ENCODE assay signal across 8 cellular contexts in the genomic region with DNA sequence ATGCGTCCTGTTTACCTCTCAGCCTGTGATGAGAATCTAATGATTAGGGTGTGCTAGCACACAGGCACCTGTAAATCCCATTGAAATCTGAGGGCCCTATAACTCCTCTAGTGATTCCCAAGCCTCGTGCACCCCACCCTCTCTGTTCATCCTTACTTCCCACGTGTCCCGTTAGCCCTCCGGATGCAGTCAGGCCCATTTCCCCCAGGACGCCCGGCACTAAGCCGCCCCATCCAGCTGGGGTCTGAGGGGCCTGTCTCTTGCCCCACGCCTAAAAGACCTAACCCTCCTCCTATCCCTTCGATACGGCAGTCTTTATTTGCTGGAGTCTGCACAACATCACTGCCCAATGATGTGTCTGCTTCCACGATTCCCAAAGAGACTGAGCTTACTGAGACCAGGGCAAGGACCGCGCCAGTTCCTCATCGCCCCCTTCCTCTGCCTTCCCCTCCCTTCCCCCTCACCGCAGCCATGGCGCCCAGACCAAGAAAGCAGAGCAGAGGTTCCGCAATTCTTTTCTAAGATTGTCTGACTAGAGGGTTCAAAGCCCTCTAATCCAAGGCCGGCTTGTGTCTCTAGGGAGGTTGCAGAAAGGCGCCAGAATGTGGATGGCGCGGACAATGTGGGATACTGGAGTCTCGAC. TPM values are rescaled to one million over a fixed set of nuclear protein-coding genes. Genes with fewer than 3 reads are reported as not detected.
DNase-seq lines count a peak whose midpoint lies in the region; ATAC-seq and TF ChIP-seq lines count a peak whose summit lies in the region.

No MANE protein-coding gene starts in this region.

- H3K4me3 Mint-ChIP-seq in nephron progenitor cell, result peak overlapping the region; percentile 95

- H3F3A ChIP-seq in PC-9 (ENCODE audit: insufficient read depth, low read depth), result no peaks in the 10 kb centered on the region

- H3K79me2 ChIP-seq in PC-9 (ENCODE audit: low read depth), result 0 out of 2 replicates have a peak, but pooled peaks cover 5% of the 10 kb centered on the region

- H3K9me3 Mint-ChIP-seq in nephron progenitor cell, result no peaks in the 10 kb centered on the region

- no peak overlapping the region for H3K27ac ChIP-seq in PC-9

- no peak for DNase-seq in PC-9
- DNase-seq in epithelial cell of esophagus (ENCODE audit: low read depth), result no peak
- DNase-seq in nephron progenitor cell, result no peak
- no peak for DNase-seq in retina
- DNase-seq in HPDE6-E6E7 (ENCODE audit: extremely low spot score), result no peak
- no peak for DNase-seq in NCI-H774 (lab: John Stamatoyannopoulos, UW)

- H3K36me3 ChIP-seq in PC-9 (ENCODE audit: low read depth), result no peaks in the 10 kb centered on the region

- no peaks in the 10 kb centered on the region for H3K27me3 Mint-ChIP-seq in nephron progenitor cell (ENCODE audit: low read depth, poor library complexity)

- H3K4me1 Mint-ChIP-seq in nephron progenitor cell, result peaks cover 47% of the 10 kb centered on the region

- no peaks in the 10 kb centered on the region for H4K20me1 ChIP-seq in PC-9 (ENCODE audit: insufficient read depth)

- H2AFZ ChIP-seq in PC-9, result no peak overlapping the region

- no peaks in the 10 kb centered on the region for H3K4me1 ChIP-seq in PC-9 (replicated peaks; ENCODE audit: insufficient read depth)

- H3K9me3 ChIP-seq in PC-9 (ENCODE audit: insufficient read depth, low read depth), result no peaks in the 10 kb centered on the region

- H3K9me2 ChIP-seq in PC-9 (ENCODE audit: insufficient read depth), result no peaks in the 10 kb centered on the region

- TF ChIP-seq CTCF in GM12875 (IDR thresholded peaks at IDR 0.05; ENCODE audit: borderline replicate concordance, insufficient read depth, low read depth, low read length), result no peak
- TF ChIP-seq CTCF in PC-9 (conservative IDR thresholded peaks at IDR 0.05), result no peak
- TF ChIP-seq CTCF in epithelial cell of esophagus (IDR thresholded peaks at IDR 0.05; ENCODE audit: insufficient read depth, low read depth, low read length, missing control alignments), result no peak
- TF ChIP-seq CTCF in nephron progenitor cell (IDR thresholded peaks at IDR 0.05), result no peak

- H3K27ac Mint-ChIP-seq in nephron progenitor cell, result peak overlapping the region; percentile 97

- no peaks in the 10 kb centered on the region for H3K27me3 ChIP-seq in PC-9 (ENCODE audit: insufficient read depth, low read depth)

- H3K4me2 ChIP-seq in PC-9, result no peak overlapping the region

- POLR2A ChIA-PET in PC-9 (lab: Charles Lee; ENCODE audit: unreplicated experiment), result no interaction called here

- intact Hi-C loops in PC-9 (cut with micrococcal nuclease; ENCODE audit: unreplicated experiment), result no loop called here

- peaks cover 33% of the 10 kb centered on the region for H3K36me3 Mint-ChIP-seq in nephron progenitor cell (ENCODE audit: low read depth)

- peak; percentile 4 for ATAC-seq in HG02642 (IDR thresholded peaks at IDR 0.05; ENCODE audit: poor library complexity, unreplicated experiment)

- H3K4me3 ChIP-seq in GM12875 (ENCODE audit: low read depth, low read length) (peak overlapping the region; percentile 97), PC-9 (no peak overlapping the region), epithelial cell of esophagus (ENCODE audit: low read length) (peak overlapping the region; percentile 68)

- CTCF ChIA-PET in PC-9 (lab: Charles Lee), result no interaction called here

- BruUV-seq in PC-9 (replicated peaks; lab: Mats Ljungman, UMichigan), result TSS peak; percentile 84

RNA-seq across cellular contexts. Expression of gene FADS2, which starts 1.0 kb away (rescaled TPM):
- total RNA-seq in PC-9 (2021), result 223 and 514 TPM in 2 replicates

RNA-seq across cellular contexts. Expression of gene FADS1, which starts 10.2 kb away (rescaled TPM):
- total RNA-seq in PC-9 (2021), result 114 and 150 TPM in 2 replicates

RNA-seq across cellular contexts. Expression of gene FEN1, which starts 34.3 kb away (rescaled TPM):
- total RNA-seq in PC-9 (2021), result 56.5 and 60.9 TPM in 2 replicates

RNA-seq across cellular contexts. Expression of gene TMEM258, which starts 34.7 kb away (rescaled TPM):
- total RNA-seq in PC-9 (2021), result 141 and 217 TPM in 2 replicates
